In genomic region chr1:62436039-62436465, GRCh38 we compare ENCODE assay signal across 1 cellular context.
TF ChIP-seq lines count a peak whose summit lies in the region.

No MANE protein-coding gene starts in this region.

TF ChIP-seq in HepG2, 621 proteins besides CTCF, POLR2A, EP300 and RAD21 (continued from another document):
- TF ChIP-seq, protein P1, sequence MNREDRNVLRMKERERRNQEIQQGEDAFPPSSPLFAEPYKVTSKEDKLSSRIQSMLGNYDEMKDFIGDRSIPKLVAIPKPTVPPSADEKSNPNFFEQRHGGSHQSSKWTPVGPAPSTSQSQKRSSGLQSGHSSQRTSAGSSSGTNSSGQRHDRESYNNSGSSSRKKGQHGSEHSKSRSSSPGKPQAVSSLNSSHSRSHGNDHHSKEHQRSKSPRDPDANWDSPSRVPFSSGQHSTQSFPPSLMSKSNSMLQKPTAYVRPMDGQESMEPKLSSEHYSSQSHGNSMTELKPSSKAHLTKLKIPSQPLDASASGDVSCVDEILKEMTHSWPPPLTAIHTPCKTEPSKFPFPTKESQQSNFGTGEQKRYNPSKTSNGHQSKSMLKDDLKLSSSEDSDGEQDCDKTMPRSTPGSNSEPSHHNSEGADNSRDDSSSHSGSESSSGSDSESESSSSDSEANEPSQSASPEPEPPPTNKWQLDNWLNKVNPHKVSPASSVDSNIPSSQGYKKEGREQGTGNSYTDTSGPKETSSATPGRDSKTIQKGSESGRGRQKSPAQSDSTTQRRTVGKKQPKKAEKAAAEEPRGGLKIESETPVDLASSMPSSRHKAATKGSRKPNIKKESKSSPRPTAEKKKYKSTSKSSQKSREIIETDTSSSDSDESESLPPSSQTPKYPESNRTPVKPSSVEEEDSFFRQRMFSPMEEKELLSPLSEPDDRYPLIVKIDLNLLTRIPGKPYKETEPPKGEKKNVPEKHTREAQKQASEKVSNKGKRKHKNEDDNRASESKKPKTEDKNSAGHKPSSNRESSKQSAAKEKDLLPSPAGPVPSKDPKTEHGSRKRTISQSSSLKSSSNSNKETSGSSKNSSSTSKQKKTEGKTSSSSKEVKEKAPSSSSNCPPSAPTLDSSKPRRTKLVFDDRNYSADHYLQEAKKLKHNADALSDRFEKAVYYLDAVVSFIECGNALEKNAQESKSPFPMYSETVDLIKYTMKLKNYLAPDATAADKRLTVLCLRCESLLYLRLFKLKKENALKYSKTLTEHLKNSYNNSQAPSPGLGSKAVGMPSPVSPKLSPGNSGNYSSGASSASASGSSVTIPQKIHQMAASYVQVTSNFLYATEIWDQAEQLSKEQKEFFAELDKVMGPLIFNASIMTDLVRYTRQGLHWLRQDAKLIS (CRISPR knock-in tag; IDR thresholded peaks at IDR 0.05): no peak
- TF ChIP-seq ZNF451 (CRISPR knock-in tag; IDR thresholded peaks at IDR 0.05): no peak
- TF ChIP-seq, protein P2, sequence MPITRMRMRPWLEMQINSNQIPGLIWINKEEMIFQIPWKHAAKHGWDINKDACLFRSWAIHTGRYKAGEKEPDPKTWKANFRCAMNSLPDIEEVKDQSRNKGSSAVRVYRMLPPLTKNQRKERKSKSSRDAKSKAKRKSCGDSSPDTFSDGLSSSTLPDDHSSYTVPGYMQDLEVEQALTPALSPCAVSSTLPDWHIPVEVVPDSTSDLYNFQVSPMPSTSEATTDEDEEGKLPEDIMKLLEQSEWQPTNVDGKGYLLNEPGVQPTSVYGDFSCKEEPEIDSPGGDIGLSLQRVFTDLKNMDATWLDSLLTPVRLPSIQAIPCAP (CRISPR knock-in tag; IDR thresholded peaks at IDR 0.05; ENCODE audit: low read depth): no peak
- TF ChIP-seq USF2 (IDR thresholded peaks at IDR 0.05; ENCODE audit: low read depth, low read length): no peak
- peak; percentile 18; the same call in 1 of the 2 replicates for TF ChIP-seq USF2 (CRISPR knock-in tag; IDR thresholded peaks at IDR 0.05; ENCODE audit: borderline replicate concordance)
- TF ChIP-seq ZMYM3 (CRISPR knock-in tag; IDR thresholded peaks at IDR 0.05): no peak; the same call in 1 of the 2 replicates
